ENCODE assay signal across 12 cellular contexts in the genomic region with DNA sequence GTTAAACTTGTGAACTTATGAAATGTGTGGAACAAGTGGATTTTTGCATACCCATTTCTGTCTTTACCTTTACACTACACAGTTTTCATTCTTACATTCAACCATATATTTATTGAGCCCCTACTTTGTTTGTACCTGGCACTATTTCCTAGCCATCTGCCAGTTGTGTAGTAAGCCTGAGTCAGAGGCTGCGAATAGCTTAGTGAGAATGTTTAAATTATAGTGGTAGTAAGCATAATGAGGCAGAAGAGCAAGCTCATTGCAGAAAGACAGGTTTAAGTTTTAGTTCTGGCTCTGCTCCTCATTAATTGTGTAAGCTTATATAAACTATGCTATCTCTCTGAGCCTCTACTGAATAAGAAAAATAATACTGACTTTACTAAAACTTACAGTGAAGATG.
DNase-seq lines count a peak whose midpoint lies in the region; ATAC-seq, FAIRE-seq and TF ChIP-seq lines count a peak whose summit lies in the region.
"Had no signal": no experiment of that assay in that cellular context is flagged by ENCODE, and none has a peak within 500 bp of the region (broad histone marks: within the 10 kb centered on the region; RNA-seq: fewer than 3 reads in every experiment).

No MANE protein-coding gene starts in this region.

- no peaks in the 10 kb centered on the region for H3K9me1 ChIP-seq in keratinocyte (ENCODE audit: control insufficient read depth, extremely low read depth, insufficient read depth, low read length)

- no peak overlapping the region for H3K27ac ChIP-seq in keratinocyte (ENCODE audit: control insufficient read depth, insufficient read depth, low read length)

- dilution Hi-C loops in keratinocyte (cut with MboI; ENCODE audit: extremely low pct_ligation_motif_present, low sequenced_read_pairs) = no loop called here

- TF ChIP-seq CTCF in keratinocyte (optimal IDR thresholded peaks at IDR 0.05 in 1 of 3, IDR thresholded peaks at IDR 0.05 in 1 of 3, conservative IDR thresholded peaks at IDR 0.05 in 1 of 3; ENCODE audit: extremely low read depth in 1 of 3, insufficient read depth in 2 of 3, low read length in 3 of 3) = no peak

- no peak overlapping the region for H3K9ac ChIP-seq in keratinocyte (ENCODE audit: control insufficient read depth, extremely low read depth, insufficient read depth, low read length)

- no peak overlapping the region for H3K4me2 ChIP-seq in keratinocyte (ENCODE audit: control insufficient read depth, extremely low read depth, insufficient read depth, low read depth, low read length)

- peak; percentile 59 for FAIRE-seq in keratinocyte (lab: Jason Lieb, UNC)
- FAIRE-seq: D721Med had no signal

- H4K20me1 ChIP-seq in keratinocyte (ENCODE audit: control insufficient read depth, extremely low read depth, insufficient read depth, low read length) = no peaks in the 10 kb centered on the region

- H3K36me3 ChIP-seq in keratinocyte (ENCODE audit: control insufficient read depth in 2 of 2, extremely low read depth in 1 of 2, insufficient read depth in 2 of 2, low read length in 2 of 2) = peaks cover 0 to 5% of the 10 kb centered on the region in 2 experiments

- H3K27me3 ChIP-seq in keratinocyte (ENCODE audit: control insufficient read depth, extremely low read depth, insufficient read depth, low read length) = no peaks in the 10 kb centered on the region

- H3K4me3 ChIP-seq in keratinocyte (ENCODE audit: control insufficient read depth in 2 of 3, extremely low read depth in 1 of 3, insufficient read depth in 2 of 3, low read depth in 1 of 3, low read length in 3 of 3) = no peak overlapping the region

- H3K9me3 ChIP-seq in keratinocyte (ENCODE audit: control insufficient read depth, low read depth, low read length) = no peaks in the 10 kb centered on the region

- H2AFZ ChIP-seq in keratinocyte (ENCODE audit: control insufficient read depth, low read length) = no peak overlapping the region

- peaks cover 41% of the 10 kb centered on the region for H3K79me2 ChIP-seq in keratinocyte (ENCODE audit: control insufficient read depth, insufficient read depth, low read length)

- ATAC-seq in HG03354 (IDR thresholded peaks at IDR 0.05; ENCODE audit: poor library complexity, severe bottlenecking, unreplicated experiment) = no peak
- ATAC-seq in HG02870 (IDR thresholded peaks at IDR 0.05; ENCODE audit: unreplicated experiment) = no peak
- ATAC-seq: Panc1 had no signal

- DNase-seq in EH (ENCODE audit: low read depth) (peak; percentile 30), NCI-H1694 (lab: John Stamatoyannopoulos, UW) (peak; percentile 3), dermis blood vessel endothelial cell (peak; percentile 16), keratinocyte (ENCODE audit: low read depth, low spot score) (no peak), NCI-H1417 (lab: John Stamatoyannopoulos, UW) (no peak)
- DNase-seq: CD4-positive, alpha-beta memory T cell; NCI-H1417 treated with DMSO at 0.1 percent for 48 hours; Right ventricle myocardium superior had no signal

- no peaks in the 10 kb centered on the region for H3K4me1 ChIP-seq in keratinocyte (ENCODE audit: control insufficient read depth, extremely low read depth, insufficient read depth, low read length)

Comparison
In these comparisons a context has a peak if more than half of its experiments do, and no peak if none do; other contexts are left out.
1. DNase-seq: peak in EH (single experiment), NCI-H1694 (single experiment) and dermis blood vessel endothelial cell (single experiment); none in keratinocyte (single experiment) and NCI-H1417 (0 of 3).